In genomic region chr1:176559474-176560390, GRCh38 we compare ENCODE assay signal across 8 cellular contexts.
DNase-seq lines count a peak whose midpoint lies in the region; ATAC-seq, FAIRE-seq and TF ChIP-seq lines count a peak whose summit lies in the region.

No MANE protein-coding gene starts in this region.

- H4K20me1 ChIP-seq in Karpas-422 (ENCODE audit: insufficient read depth, low read depth, low read length) (no peaks in the 10 kb centered on the region), H1 (replicated peaks in 1 of 2; ENCODE audit: control insufficient read depth in 1 of 2, insufficient read depth in 2 of 2, low read length in 2 of 2) (no peaks in the 10 kb centered on the region)

- peak; percentile 90 for FAIRE-seq in H1 (lab: Jason Lieb, UNC)

- no peak for TF ChIP-seq EP300 in H1 (IDR thresholded peaks at IDR 0.05; ENCODE audit: borderline replicate concordance in 1 of 2, low read depth in 2 of 2, low read length in 2 of 2)

- H3K4me2 ChIP-seq in Karpas-422 (ENCODE audit: low read depth, low read length, poor library complexity, severe bottlenecking) (no peak overlapping the region), H1 (ENCODE audit: insufficient read depth in 1 of 2, low read depth in 2 of 2, low read length in 2 of 2) (no peak overlapping the region)

- no peak overlapping the region for H3K56ac ChIP-seq in H1 (replicated peaks; ENCODE audit: insufficient read length, low read depth, low read length)

- H2BK15ac ChIP-seq in H1 (ENCODE audit: low read length): no peak overlapping the region

- no peak overlapping the region for H4K5ac ChIP-seq in H1 (ENCODE audit: insufficient read length, low read depth, low read length)

- H4K8ac ChIP-seq in H1 (ENCODE audit: extremely low read depth, insufficient read depth, low read length): no peak overlapping the region

- no peak overlapping the region for H3K23ac ChIP-seq in H1 (ENCODE audit: insufficient read length)

- no peaks in the 10 kb centered on the region for H3K79me2 ChIP-seq in Karpas-422 (ENCODE audit: low read length)
- no peaks in the 10 kb centered on the region for H3K79me2 ChIP-seq in H1 (ENCODE audit: control insufficient read depth in 1 of 2, insufficient read depth in 2 of 2, low read length in 2 of 2)

- 27% methylated on average over 10 of the region's 10 CpGs; no CpG with 5 or more reads in 1 of the 2 experiments for WGBS in H1 (ENCODE audit: extremely low coverage in 1 of 2, insufficient coverage in 1 of 2, insufficient read length in 1 of 2, insufficient replicate concordance in 2 of 2, low coverage in 1 of 2, low lambda C conversion rate in 2 of 2, missing lambda C conversion rate in 1 of 2), 2 experiments
- WGBS in aorta, 2 donors: 15 to 18% methylated on average over 10 of the region's 10 CpGs

- H3K18ac ChIP-seq in H1 (ENCODE audit: extremely low read depth, low read length): no peak overlapping the region

- no peak overlapping the region for H3K4ac ChIP-seq in H1 (replicated peaks; ENCODE audit: insufficient read length, low read depth, low read length)

- intact Hi-C loops in aorta (cut with DNase I): loop anchor here (1.0 to 5.0 kb wide), 7 partner anchors 98 to 323 kb away; no protein-coding TSS in a partner anchor

- H3K36me3 ChIP-seq in Karpas-422 (ENCODE audit: insufficient read depth, low read length) (no peaks in the 10 kb centered on the region), H1 (ENCODE audit: control insufficient read depth in 2 of 4, insufficient read depth in 4 of 4, low read length in 3 of 4) (no peaks in the 10 kb centered on the region), aorta (ENCODE audit: control insufficient read depth in 1 of 2, insufficient read depth in 2 of 2, low read length in 1 of 2) (no peaks in the 10 kb centered on the region)

- no peak overlapping the region for H2BK120ac ChIP-seq in H1 (replicated peaks; ENCODE audit: low read depth, low read length)

- H3K79me1 ChIP-seq in H1 (ENCODE audit: low read depth, low read length): no peaks in the 10 kb centered on the region

- TF ChIP-seq POLR2A in H1 (IDR thresholded peaks at IDR 0.05; ENCODE audit: control extremely low read depth in 1 of 2, low read depth in 2 of 2, low read length in 2 of 2): no peak

- no peaks in the 10 kb centered on the region for H3K27me3 ChIP-seq in Karpas-422 (ENCODE audit: low read length)
- H3K27me3 ChIP-seq in H1 (replicated peaks in 1 of 4; ENCODE audit: control insufficient read depth in 3 of 4, extremely low read depth in 1 of 4, insufficient read depth in 3 of 4, low read length in 3 of 4): no peaks in the 10 kb centered on the region
- H3K27me3 ChIP-seq in aorta (ENCODE audit: control insufficient read depth in 1 of 2, insufficient read depth in 2 of 2, low read length in 1 of 2): no peaks in the 10 kb centered on the region

- H3K9ac ChIP-seq in Karpas-422 (ENCODE audit: low read length): no peak overlapping the region
- no peak overlapping the region for H3K9ac ChIP-seq in H1 (replicated peaks in 1 of 4; ENCODE audit: extremely low read depth in 1 of 4, low read depth in 3 of 4, low read length in 3 of 4)

- peak; percentile 23 for DNase-seq in NK-92 treated with Interleukin-12 subunit alpha and Interleukin-12 subunit beta, amount 100 ng/mL, for 24 hours (lab: John Stamatoyannopoulos, UW)
- no peak for DNase-seq in NK-92 (lab: John Stamatoyannopoulos, UW; ENCODE audit: unreplicated experiment)
- DNase-seq in Karpas-422: peak; percentile 84
- peak; percentile 69 for DNase-seq in RWPE1 (ENCODE audit: low spot score)
- DNase-seq in H1 (ENCODE audit: low read depth in 1 of 2, low spot score in 2 of 2): peak; percentile 17 to 70
- peak; percentile 71 to 74 for DNase-seq in lung microvascular endothelial cell (ENCODE audit: low read depth in 2 of 2)
- DNase-seq in aorta: peak in 1 of 2 donors; percentile 54

- ATAC-seq in GM21447 (IDR thresholded peaks at IDR 0.05; ENCODE audit: unreplicated experiment) (peak; percentile 66), aorta (ENCODE audit: low FRiP score) (peak; percentile 89)

- H2AK5ac ChIP-seq in H1 (ENCODE audit: low read depth, low read length): no peak overlapping the region; the same call in 1 of the 2 replicates

- POLR2A ChIA-PET in RWPE1 (lab: Yijun Ruan, JAX; ENCODE audit: low non-redundant PET): no interaction called here
- POLR2A ChIA-PET in H1 (lab: Charles Lee; ENCODE audit: partially characterized antibody): no interaction called here

- no peak overlapping the region for H4K91ac ChIP-seq in H1 (replicated peaks; ENCODE audit: insufficient read length, low read length)

- H3K4me3 ChIP-seq in Karpas-422 (ENCODE audit: low read length): no peak overlapping the region
- H3K4me3 ChIP-seq in H1 (ENCODE audit: extremely low read depth in 1 of 4, insufficient read depth in 2 of 4, low read depth in 3 of 4, low read length in 4 of 4): no peak overlapping the region
- no peak overlapping the region for H3K4me3 ChIP-seq in aorta (ENCODE audit: low read length in 2 of 2)

- H3K4me1 ChIP-seq in Karpas-422 (ENCODE audit: low read length) (no peaks in the 10 kb centered on the region), H1 (replicated peaks in 1 of 4; ENCODE audit: control insufficient read depth in 3 of 4, insufficient read depth in 4 of 4, low read length in 3 of 4) (peaks cover 0 to 4% (median 0%) of the 10 kb centered on the region in 4 experiments; a peak in 3 of 7 replicates), aorta (ENCODE audit: control insufficient read depth in 1 of 2, insufficient read depth in 2 of 2, low read length in 2 of 2) (peaks cover 2 to 10% of the 10 kb centered on the region in 2 donors)

- no peak overlapping the region for H3K14ac ChIP-seq in H1 (ENCODE audit: insufficient read length)

- no peaks in the 10 kb centered on the region for H3K9me3 ChIP-seq in Karpas-422 (ENCODE audit: low read length)
- no peaks in the 10 kb centered on the region for H3K9me3 ChIP-seq in H1 (ENCODE audit: insufficient read depth in 2 of 2, low read depth in 1 of 2, low read length in 1 of 2)
- no peaks in the 10 kb centered on the region for H3K9me3 ChIP-seq in aorta (ENCODE audit: control insufficient read depth, low read length)

- no peak overlapping the region for H2BK20ac ChIP-seq in H1 (ENCODE audit: low read length)

- TF ChIP-seq RAD21 in H1 (IDR thresholded peaks at IDR 0.05 in 1 of 2, conservative IDR thresholded peaks at IDR 0.05 in 1 of 2; ENCODE audit: low read depth in 2 of 2, low read length in 2 of 2): peak; percentile 97 to 98

- H3K9me2 ChIP-seq in Karpas-422 (replicated peaks; ENCODE audit: insufficient read depth, low read length): no peaks in the 10 kb centered on the region

- H3K27ac ChIP-seq in Karpas-422 (ENCODE audit: low read length) (no peak overlapping the region), RWPE1 (no peak overlapping the region), H1 (ENCODE audit: low read depth, low read length) (no peak overlapping the region), aorta (ENCODE audit: low read depth in 1 of 2, low read length in 2 of 2) (peak overlapping the region in 1 of 2 donors; percentile 17)

- H3K23me2 ChIP-seq in H1 (ENCODE audit: low read depth, low read length): no peaks in the 10 kb centered on the region

- 0 out of 2 replicates have a peak overlapping the region, but pooled peaks have one; percentile 60 for H2BK12ac ChIP-seq in H1 (ENCODE audit: low read depth, low read length)

- no peak overlapping the region for H2BK5ac ChIP-seq in H1 (ENCODE audit: low read depth, low read length)

- CTCF ChIA-PET in RWPE1 (lab: Yijun Ruan, JAX): interaction anchor here (0.6 to 1.9 kb wide), 10 partner anchors 11 to 710 kb away, joined by 3 to 8 read pairs (median 4); no protein-coding TSS in a partner anchor
- CTCF ChIA-PET in H1 (lab: Charles Lee; ENCODE audit: partially characterized antibody): interaction anchor here (0.5 to 8.8 kb wide), 54 partner anchors 9 to 957 kb away, joined by 3 to 105 read pairs (median 4); no protein-coding TSS in a partner anchor

- TF ChIP-seq CTCF in RWPE1 (conservative IDR thresholded peaks at IDR 0.05; ENCODE audit: low read depth): peak; percentile 76
- peak; percentile 56 to 92 (median 78) for TF ChIP-seq CTCF in H1 (IDR thresholded peaks at IDR 0.05; ENCODE audit: control extremely low read depth in 1 of 3, insufficient read depth in 1 of 3, low read depth in 1 of 3, low read length in 3 of 3)

- H2AFZ ChIP-seq in Karpas-422 (ENCODE audit: low read length): no peak overlapping the region
- H2AFZ ChIP-seq in H1 (ENCODE audit: low read length): peak overlapping the region; percentile 46; the same call in 1 of the 2 replicates

TF ChIP-seq in H1, 55 proteins besides CTCF, POLR2A, EP300 and RAD21:
- TF ChIP-seq RFX5 (IDR thresholded peaks at IDR 0.05; ENCODE audit: borderline replicate concordance, low read depth, low read length) (no peak), ZNF274 (IDR thresholded peaks at IDR 0.05; ENCODE audit: borderline replicate concordance, extremely low read depth, low read length) (no peak), YY1 (IDR thresholded peaks at IDR 0.05; ENCODE audit: low read depth, low read length) (0 out of 2 replicates have a peak, but pooled peaks have one; percentile 19), CREB1 (IDR thresholded peaks at IDR 0.05) (no peak), FOSL1 (IDR thresholded peaks at IDR 0.05; ENCODE audit: insufficient read depth, low read depth, low read length) (no peak), CEBPB (IDR thresholded peaks at IDR 0.05; ENCODE audit: low read depth, low read length) (no peak), ATF2 (IDR thresholded peaks at IDR 0.05; ENCODE audit: low read length) (no peak), CBX5 (IDR thresholded peaks at IDR 0.05; ENCODE audit: low read depth, low read length) (no peak)
